ENCODE assay signal across 8 cellular contexts in the genomic region with DNA sequence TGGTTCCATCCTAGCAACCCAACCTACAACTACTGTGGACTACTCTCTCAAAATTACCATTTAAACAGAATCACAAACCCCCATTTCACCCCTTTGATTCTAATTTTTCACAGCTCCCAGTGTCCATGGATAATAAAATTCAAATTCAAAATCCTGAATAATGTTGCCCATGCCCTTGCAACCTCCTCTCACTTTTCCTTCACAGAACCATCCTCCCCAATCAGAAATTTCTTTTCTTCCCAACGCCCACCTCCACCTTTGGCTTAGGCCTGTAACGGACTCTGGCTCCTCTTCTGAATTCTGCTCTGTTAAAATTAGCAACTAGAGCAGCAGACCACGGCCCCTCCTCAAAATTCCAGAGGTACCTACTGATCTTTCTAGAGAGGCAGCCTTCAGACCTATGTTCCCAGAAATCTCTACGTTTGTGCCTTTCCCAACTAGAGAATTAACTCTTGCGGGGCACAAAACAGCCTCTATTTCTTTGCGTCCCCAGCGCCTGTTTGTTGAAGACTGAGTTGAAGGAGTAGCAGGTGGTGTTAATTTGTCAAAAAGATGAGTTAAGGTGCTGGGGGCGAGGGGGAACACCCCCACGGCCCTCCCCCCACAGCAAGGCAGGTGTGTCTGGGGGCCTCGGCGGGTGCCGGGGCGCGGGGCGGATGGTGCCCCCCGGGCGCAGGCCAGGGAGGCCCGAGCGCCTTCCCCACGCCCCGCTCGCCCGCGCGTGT. TPM values are rescaled to one million over a fixed set of nuclear protein-coding genes. Genes with fewer than 3 reads are reported as not detected.
DNase-seq lines count a peak whose midpoint lies in the region; ATAC-seq and TF ChIP-seq lines count a peak whose summit lies in the region.

No MANE protein-coding gene starts in this region.

- H3K4me1 ChIP-seq in Karpas-422 (ENCODE audit: low read length) = peaks cover 16% of the 10 kb centered on the region

- peak overlapping the region; percentile 86 for H3K4me3 Mint-ChIP-seq in natural killer cell

- no peaks in the 10 kb centered on the region for H4K20me1 ChIP-seq in Karpas-422 (ENCODE audit: insufficient read depth, low read depth, low read length)

- peak overlapping the region; percentile 72 for H3K4me3 ChIP-seq in Karpas-422 (ENCODE audit: low read length)
- H3K4me3 ChIP-seq in choroid plexus epithelial cell (ENCODE audit: low read depth, low read length) = peak overlapping the region; percentile 76

- no peaks in the 10 kb centered on the region for H3K36me3 Mint-ChIP-seq in natural killer cell

- peaks cover 5% of the 10 kb centered on the region; the same call in 1 of the 2 replicates for H3K27me3 ChIP-seq in Karpas-422 (ENCODE audit: low read length)

- DNase-seq in ELR (ENCODE audit: low read depth) (peak; percentile 34), Karpas-422 (no peak), choroid plexus epithelial cell (ENCODE audit: low read depth) (no peak), natural killer cell (no peak), AG08396 (ENCODE audit: low spot score) (no peak), NCI-H1436 treated with DMSO at 0.1 percent for 48 hours (lab: John Stamatoyannopoulos, UW) (no peak), activated gamma-delta T cell treated with Interleukin-2 at 50 U/mL for 16 hours (no peak)

- peak overlapping the region; percentile 71 for H3K9ac ChIP-seq in Karpas-422 (ENCODE audit: low read length)

- no peaks in the 10 kb centered on the region for H3K9me2 ChIP-seq in Karpas-422 (replicated peaks; ENCODE audit: insufficient read depth, low read length)

- no peaks in the 10 kb centered on the region for H3K36me3 ChIP-seq in Karpas-422 (ENCODE audit: insufficient read depth, low read length)

- H3K27ac ChIP-seq in Karpas-422 (ENCODE audit: low read length) = no peak overlapping the region

- no peaks in the 10 kb centered on the region for H3K9me3 Mint-ChIP-seq in natural killer cell

- H3K4me2 ChIP-seq in Karpas-422 (ENCODE audit: low read depth, low read length, poor library complexity, severe bottlenecking) = peak overlapping the region; percentile 84

- H3K79me2 ChIP-seq in Karpas-422 (ENCODE audit: low read length) = no peaks in the 10 kb centered on the region

- H2AFZ ChIP-seq in Karpas-422 (ENCODE audit: low read length) = peak overlapping the region; percentile 93

- TF ChIP-seq CTCF in choroid plexus epithelial cell (conservative IDR thresholded peaks at IDR 0.05; ENCODE audit: low read depth, low read length) (no peak), natural killer cell (IDR thresholded peaks at IDR 0.05) (no peak)

- peak overlapping the region in 1 of 2 donors; percentile 0 for H3K27ac Mint-ChIP-seq in natural killer cell

- H3K4me1 Mint-ChIP-seq in natural killer cell = peaks cover 6 to 14% of the 10 kb centered on the region in 2 donors

- intact Hi-C loops in natural killer cell (cut with micrococcal nuclease) = no loop called here

- no peak for ATAC-seq in natural killer cell
- no peak for ATAC-seq in activated CD4-positive, CD25-positive, alpha-beta regulatory T cell treated with anti-CD3 and anti-CD28 coated beads, Interleukin-2, amount 50 U/mL, for 24 hours

- no peaks in the 10 kb centered on the region for H3K9me3 ChIP-seq in Karpas-422 (ENCODE audit: low read length)

- H3K27me3 Mint-ChIP-seq in natural killer cell (ENCODE audit: low read depth in 2 of 2) = peaks cover 8 to 13% of the 10 kb centered on the region in 2 donors

RNA-seq across cellular contexts. Expression of a gene that starts 0.4 kb away (rescaled TPM):
- total RNA-seq in Karpas-422 (2014; rRNA removed; shearing (Covaris generic); ENCODE audit: low replicate concordance) = 0.34 and 1.2 TPM in 2 replicates
- total RNA-seq in natural killer cell = 1 to 10 TPM; 1.6 to 3.0 (median 2.5) TPM
